8 cellular contexts compared by ENCODE assay signal in the genomic region with DNA sequence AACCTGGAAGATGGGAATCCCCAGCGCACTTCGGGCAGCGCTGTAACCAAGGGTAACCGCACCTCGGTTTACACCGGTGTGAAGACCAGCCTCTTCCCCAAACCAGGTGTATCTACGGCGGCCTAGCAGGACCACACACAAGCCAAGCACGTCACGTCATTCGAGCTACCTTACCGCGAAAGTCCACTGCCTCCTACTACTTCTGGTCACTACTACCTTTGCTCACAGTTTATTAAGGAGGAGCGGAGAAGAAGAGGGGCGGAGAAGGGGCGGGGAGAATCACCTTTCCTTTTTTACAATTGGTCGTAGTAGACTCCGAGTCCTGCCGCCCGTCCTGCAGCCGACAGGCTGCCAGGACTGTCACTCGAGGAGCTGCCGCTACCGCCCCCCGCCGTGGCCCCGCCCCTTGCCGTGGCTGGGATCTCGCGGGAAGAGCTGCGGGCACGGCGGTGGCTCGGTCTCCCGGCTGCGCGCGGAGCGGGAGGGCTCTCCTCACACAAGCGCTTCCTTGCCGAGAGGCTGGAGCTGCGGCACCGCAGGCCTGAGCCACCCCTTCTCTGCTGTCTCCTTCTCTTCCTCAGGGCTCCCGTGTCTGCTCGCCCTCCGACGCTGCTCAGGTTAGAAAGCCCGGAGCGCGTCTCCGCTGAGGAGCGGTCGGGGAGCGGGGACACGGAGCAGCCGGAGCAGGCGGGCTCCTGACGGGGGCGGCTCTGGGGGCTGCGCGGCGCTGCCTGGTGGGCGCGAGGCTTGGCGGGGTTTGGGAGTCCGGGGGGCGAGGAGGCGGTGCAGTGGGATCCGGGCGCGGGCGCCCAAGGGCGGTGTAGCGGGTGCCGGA.
A peak's percentile ranks its signal among the peaks of the same experiment; 100 is the strongest.
DNase-seq lines count a peak whose midpoint lies in the region; ATAC-seq lines count a peak whose summit lies in the region.

A gene (plus strand): TSS at position 495 of the 835 bp plus-strand sequence. CDS start 95,172 bp downstream, outside the sequence.

- H3K36me3 Mint-ChIP-seq in dendritic cell treated with granulocyte-macrophage colony-stimulating factor and Interleukin-4, amounts not matched to agents 40 ng/mL and 50 ng/mL, for 4 days (ENCODE audit: low read depth) = peaks cover 13% of the 10 kb centered on the region

- peak within 1 kb of the TSS; percentile 77 to 87 (median 80) for H3K27ac ChIP-seq in BLaER1 treated with 17β-estradiol and CSF1 and Interleukin-3, amounts not matched to agents 10 nM and 100 nM

- H3K4me1 ChIP-seq in BLaER1 treated with 17β-estradiol and CSF1 and Interleukin-3, amounts not matched to agents 10 nM and 100 nM = peaks cover 6 to 15% (median 9%) of the 10 kb centered on the region in 10 experiments; a peak in 14 of 20 replicates

- peaks cover 0 to 32% (median 14%) of the 10 kb centered on the region in 11 experiments; a peak in 12 of 22 replicates for H4K20me1 ChIP-seq in BLaER1 treated with 17β-estradiol and CSF1 and Interleukin-3, amounts not matched to agents 10 nM and 100 nM

- peak within 1 kb of the TSS; percentile 85 to 95 (median 90) for H3K9ac ChIP-seq in BLaER1 treated with 17β-estradiol and CSF1 and Interleukin-3, amounts not matched to agents 10 nM and 100 nM

- H3K27me3 Mint-ChIP-seq in dendritic cell treated with granulocyte-macrophage colony-stimulating factor and Interleukin-4, amounts not matched to agents 40 ng/mL and 50 ng/mL, for 4 days = peaks cover 7% of the 10 kb centered on the region

- ATAC-seq in GM19351 (IDR thresholded peaks at IDR 0.05; ENCODE audit: unreplicated experiment) (peak; percentile 91), HG03520 (IDR thresholded peaks at IDR 0.05; ENCODE audit: unreplicated experiment) (peak; percentile 90)

- DNase-seq in NCI-H69 (lab: John Stamatoyannopoulos, UW) = peak; percentile 96
- DNase-seq in activated CD4-positive, alpha-beta T cell treated with anti-CD3 and anti-CD28 coated beads, Interleukin-2, amount 50 U/mL, for 1 hour = peak; percentile 92
- DNase-seq in left kidney (ENCODE audit: low read depth, low spot score) = peak; percentile 99
- DNase-seq in stimulated activated CD4-positive, alpha-beta T cell treated with anti-CD3 and anti-CD28 coated beads, Interleukin-1b, Interleukin-23, amount 100 ng/mL, for 48 hours = peak; percentile 92

- H3K27ac Mint-ChIP-seq in dendritic cell treated with granulocyte-macrophage colony-stimulating factor and Interleukin-4, amounts not matched to agents 40 ng/mL and 50 ng/mL, for 4 days = peak within 1 kb of the TSS; percentile 86

- H3K9me3 ChIP-seq in BLaER1 treated with 17β-estradiol and CSF1 and Interleukin-3, amounts not matched to agents 10 nM and 100 nM (replicated peaks in 1 of 11) = no peaks in the 10 kb centered on the region

- peak within 1 kb of the TSS; percentile 84 to 97 (median 90) for H3K4me3 ChIP-seq in BLaER1 treated with 17β-estradiol and CSF1 and Interleukin-3, amounts not matched to agents 10 nM and 100 nM

- H3K4me2 ChIP-seq in BLaER1 treated with 17β-estradiol and CSF1 and Interleukin-3, amounts not matched to agents 10 nM and 100 nM = peak within 1 kb of the TSS; percentile 73 to 98 (median 94)

- peak within 1 kb of the TSS; percentile 93 for H3K4me3 Mint-ChIP-seq in dendritic cell treated with granulocyte-macrophage colony-stimulating factor and Interleukin-4, amounts not matched to agents 40 ng/mL and 50 ng/mL, for 4 days

- intact Hi-C loops in dendritic cell treated with granulocyte-macrophage colony-stimulating factor and Interleukin-4, amounts not matched to agents 40 ng/mL and 50 ng/mL, for 4 days (cut with micrococcal nuclease) = loop anchor here (2.0 to 10.0 kb wide), 2 partner anchors 30 to 254 kb away; a partner anchor contains a TSS

- H3K27me3 ChIP-seq in BLaER1 treated with 17β-estradiol and CSF1 and Interleukin-3, amounts not matched to agents 10 nM and 100 nM = no peaks in the 10 kb centered on the region; a peak in 6 of 22 replicates

- no peaks in the 10 kb centered on the region for H3K9me3 Mint-ChIP-seq in dendritic cell treated with granulocyte-macrophage colony-stimulating factor and Interleukin-4, amounts not matched to agents 40 ng/mL and 50 ng/mL, for 4 days

- peaks cover 24% of the 10 kb centered on the region for H3K4me1 Mint-ChIP-seq in dendritic cell treated with granulocyte-macrophage colony-stimulating factor and Interleukin-4, amounts not matched to agents 40 ng/mL and 50 ng/mL, for 4 days (ENCODE audit: low read depth)

- no peaks in the 10 kb centered on the region for H3K36me3 ChIP-seq in BLaER1 treated with 17β-estradiol and CSF1 and Interleukin-3, amounts not matched to agents 10 nM and 100 nM

Comparison
In these comparisons a context has a peak if more than half of its experiments do, and no peak if none do; other contexts are left out.
1. Peak in every context shown above with its lines: DNase-seq, ATAC-seq, H3K4me3 ChIP-seq and H3K27ac ChIP-seq.